In genomic region chr21:14453339-14453738, GRCh38 we compare ENCODE assay signal across 10 cellular contexts.
DNase-seq lines count a peak whose midpoint lies in the region; ATAC-seq and TF ChIP-seq lines count a peak whose summit lies in the region.
"Had no signal": no experiment of that assay in that cellular context is flagged by ENCODE, and none has a peak within 500 bp of the region (broad histone marks: within the 10 kb centered on the region; RNA-seq: fewer than 3 reads in every experiment).

No MANE protein-coding gene starts in this region.

- no peaks in the 10 kb centered on the region for H3K36me3 ChIP-seq in KMS-11 (ENCODE audit: insufficient read depth)

- peaks cover 42% of the 10 kb centered on the region for H3K4me1 Mint-ChIP-seq in stimulated activated effector memory CD8-positive, alpha-beta T cell treated with anti-CD3 and anti-CD28 coated beads, Interleukin-12 subunit alpha, Interleukin-12 subunit beta, amount 100 ng/mL, for 72 hours

- no peak for TF ChIP-seq CTCF in KMS-11 (conservative IDR thresholded peaks at IDR 0.05; ENCODE audit: low read depth, low read length)

- no peaks in the 10 kb centered on the region for H3K27me3 ChIP-seq in KMS-11 (ENCODE audit: insufficient read depth, low read depth)

- H3K4me3 Mint-ChIP-seq in stimulated activated effector memory CD8-positive, alpha-beta T cell treated with anti-CD3 and anti-CD28 coated beads, Interleukin-12 subunit alpha, Interleukin-12 subunit beta, amount 100 ng/mL, for 72 hours: peak overlapping the region; percentile 27

- H3K9ac ChIP-seq in KMS-11: no peak overlapping the region

- no peaks in the 10 kb centered on the region for H3K79me2 ChIP-seq in KMS-11 (ENCODE audit: insufficient read depth, low read depth)

- H3K4me2 ChIP-seq in KMS-11: peak overlapping the region; percentile 58

- peaks cover 42% of the 10 kb centered on the region for H3K4me1 ChIP-seq in KMS-11 (ENCODE audit: low read depth, poor library complexity, severe bottlenecking)

- no peaks in the 10 kb centered on the region for H4K20me1 ChIP-seq in KMS-11 (ENCODE audit: insufficient read depth)

- H3K36me3 Mint-ChIP-seq in stimulated activated effector memory CD8-positive, alpha-beta T cell treated with anti-CD3 and anti-CD28 coated beads, Interleukin-12 subunit alpha, Interleukin-12 subunit beta, amount 100 ng/mL, for 72 hours: no peaks in the 10 kb centered on the region

- intact Hi-C loops in left ventricle myocardium superior (cut with micrococcal nuclease): no loop called here

- no peak overlapping the region for H3K4me3 ChIP-seq in KMS-11 (IDR thresholded peaks at IDR 0.05; ENCODE audit: insufficient read depth, low read depth, low read length)

- H3K27ac Mint-ChIP-seq in stimulated activated effector memory CD8-positive, alpha-beta T cell treated with anti-CD3 and anti-CD28 coated beads, Interleukin-12 subunit alpha, Interleukin-12 subunit beta, amount 100 ng/mL, for 72 hours: peak overlapping the region; percentile 85

- H3K27ac ChIP-seq in KMS-11: peak overlapping the region; percentile 48

- no peaks in the 10 kb centered on the region for H3K9me3 Mint-ChIP-seq in stimulated activated effector memory CD8-positive, alpha-beta T cell treated with anti-CD3 and anti-CD28 coated beads, Interleukin-12 subunit alpha, Interleukin-12 subunit beta, amount 100 ng/mL, for 72 hours

- ATAC-seq in HG02642 (IDR thresholded peaks at IDR 0.05; ENCODE audit: poor library complexity, unreplicated experiment) (peak; percentile 85), left ventricle myocardium superior (no peak)
- ATAC-seq in stimulated activated effector memory CD8-positive, alpha-beta T cell treated with anti-CD3 and anti-CD28 coated beads, Interleukin-12 subunit alpha, Interleukin-12 subunit beta, amount 100 ng/mL, for 72 hours: peak; percentile 94

- DNase-seq in activated T-cell treated with anti-CD3 and anti-CD28 coated beads for 48 hours (ENCODE audit: low read depth): peak; percentile 1
- no peak for DNase-seq in activated T-cell treated with anti-CD3 and anti-CD28 coated beads for 4 hours
- peak in 1 of 2 donors; percentile 57 for DNase-seq in stimulated activated effector memory CD8-positive, alpha-beta T cell treated with anti-CD3 and anti-CD28 coated beads, Interleukin-12 subunit alpha, Interleukin-12 subunit beta, amount 100 ng/mL, for 72 hours (ENCODE audit: low spot score in 2 of 2)
- no peak for DNase-seq in NCI-H1694 (lab: John Stamatoyannopoulos, UW)
- DNase-seq in HPDE6-E6E7 (ENCODE audit: extremely low spot score): no peak
- no peak for DNase-seq in left ventricle myocardium superior
- DNase-seq: kidney, NCI-H2227 treated with DMSO at 0.1 percent for 48 hours had no signal

- peak overlapping the region; percentile 34; the same call in 1 of the 2 replicates for H2AFZ ChIP-seq in KMS-11 (ENCODE audit: low read depth)
